16 cellular contexts compared by ENCODE assay signal in genomic region chr2:236867441-236868260, GRCh38.
DNase-seq lines count a peak whose midpoint lies in the region; TF ChIP-seq lines count a peak whose summit lies in the region.
"Had no signal": no experiment of that assay in that cellular context is flagged by ENCODE, and none has a peak within 500 bp of the region (broad histone marks: within the 10 kb centered on the region; RNA-seq: fewer than 3 reads in every experiment).

No MANE protein-coding gene starts in this region.

- no peak for TF ChIP-seq EP300 in sigmoid colon (IDR thresholded peaks at IDR 0.05)

- no peaks in the 10 kb centered on the region for H3K27me3 ChIP-seq in sigmoid colon
- H3K27me3 ChIP-seq: cardiac muscle cell had no signal

- TF ChIP-seq CTCF in sigmoid colon (IDR thresholded peaks at IDR 0.05): no peak

- DNase-seq in EL (peak; percentile 86), SK-N-MC (ENCODE audit: low read depth, low spot score) (peak; percentile 48), fibroblast of peridontal ligament (ENCODE audit: extremely low read depth) (peak; percentile 77), sigmoid colon (peak; percentile 35), substantia nigra (lab: John Stamatoyannopoulos, UW) (no peak), NCI-H510A (lab: John Stamatoyannopoulos, UW) (no peak)
- no peak for DNase-seq in activated naive CD4-positive, alpha-beta T cell treated with anti-CD3 and anti-CD28 coated beads, Interleukin-2, amount 50 U/mL, for 16 hours
- DNase-seq: activated CD8-positive, alpha-beta T cell treated with anti-CD3 and anti-CD28 coated beads, Interleukin-2, amount 10 ng/mL, durations not matched to agents 7 days and 5 days; DMS153; effector memory CD8-positive, alpha-beta T cell; left colon; NCI-H187; SHP77; stimulated activated CD4-positive, alpha-beta T cell treated with anti-CD3 and anti-CD28 coated beads, Interleukin-1b, Interleukin-23, amount 100 ng/mL, for 48 hours had no signal

- no peaks in the 10 kb centered on the region for H3K9me3 ChIP-seq in SK-N-MC (ENCODE audit: low read depth, low read length)
- H3K9me3 ChIP-seq in sigmoid colon: no peaks in the 10 kb centered on the region

- no peaks in the 10 kb centered on the region for H3K4me1 ChIP-seq in sigmoid colon

- intact Hi-C loops in sigmoid colon (cut with DNase I): no loop called here

- H3K4me3 ChIP-seq in SK-N-MC: peak overlapping the region; percentile 3; the same call in 1 of the 2 replicates
- H3K4me3 ChIP-seq in sigmoid colon: no peak overlapping the region
- H3K4me3 ChIP-seq: cardiac muscle cell had no signal

- H3K36me3 ChIP-seq in SK-N-MC (ENCODE audit: insufficient read depth, low read length): no peaks in the 10 kb centered on the region
- no peaks in the 10 kb centered on the region for H3K36me3 ChIP-seq in sigmoid colon
- H3K36me3 ChIP-seq: cardiac muscle cell had no signal

- H3K9ac ChIP-seq in SK-N-MC (ENCODE audit: insufficient read length): no peak overlapping the region

- TF ChIP-seq POLR2A in sigmoid colon (IDR thresholded peaks at IDR 0.05): no peak

- WGBS in sigmoid colon, 2 donors: 79 to 82% methylated on average over 12 of the region's 12 CpGs

- H3K27ac ChIP-seq in SK-N-MC: peak overlapping the region; percentile 37; the same call in 1 of the 2 replicates
- no peak overlapping the region for H3K27ac ChIP-seq in sigmoid colon
- H3K27ac ChIP-seq in substantia nigra (ENCODE audit: low read depth, low read length, poor library complexity, severe bottlenecking): no peak overlapping the region
- H3K27ac ChIP-seq: C4-2B, cardiac muscle cell had no signal

Comparison
In these comparisons a context has a peak if more than half of its experiments do, and no peak if none do; other contexts are left out.
1. DNase-seq: peak in EL (single experiment), SK-N-MC (single experiment), fibroblast of peridontal ligament (single experiment) and sigmoid colon (single experiment); none in activated naive CD4-positive, alpha-beta T cell treated with anti-CD3 and anti-CD28 coated beads, Interleukin-2, amount 50 U/mL, for 16 hours (single experiment), substantia nigra (0 of 49) and NCI-H510A (single experiment).